Comparison of ENCODE assay signal across 28 cellular contexts in genomic region chr12:132263451-132264065, GRCh38.
"Had no signal": no experiment of that assay in that cellular context is flagged by ENCODE, and none has a peak within 500 bp of the region (broad histone marks: within the 10 kb centered on the region; RNA-seq: fewer than 3 reads in every experiment).

No MANE protein-coding gene starts in this region.

- H3K9me3 ChIP-seq: Peyer's patch had no signal

- ATAC-seq: activated CD8-positive, alpha-beta memory T cell treated with anti-CD3 and anti-CD28 coated beads, Interleukin-2, amount 10 ng/mL, durations not matched to agents 7 days and 5 days; activated T-cell treated with anti-CD3 and anti-CD28 coated beads, Interleukin-2, amount 50 U/mL, for 72 hours; activated T-helper 17 cell treated with anti-CD3 and anti-CD28 coated beads, Interleukin-2, amount 50 U/mL, for 72 hours had no signal

- H3K4me3 ChIP-seq: Peyer's patch had no signal

- H3K27me3 ChIP-seq: brain microvascular endothelial cell, Peyer's patch had no signal

- H3K36me3 Mint-ChIP-seq: activated CD8-positive, alpha-beta memory T cell treated with anti-CD3 and anti-CD28 coated beads, Interleukin-2, amount 10 ng/mL, durations not matched to agents 7 days and 5 days; activated naive CD8-positive, alpha-beta T cell treated with anti-CD3 and anti-CD28 coated beads for 36 hours had no signal

- H3K4me1 ChIP-seq: Peyer's patch had no signal

- H3K27ac Mint-ChIP-seq: activated CD4-positive, alpha-beta memory T cell treated with anti-CD3 and anti-CD28 coated beads, Interleukin-2, amount 10 ng/mL, durations not matched to agents 7 days and 5 days; activated CD8-positive, alpha-beta memory T cell treated with anti-CD3 and anti-CD28 coated beads, Interleukin-2, amount 10 ng/mL, durations not matched to agents 7 days and 5 days; activated naive CD8-positive, alpha-beta T cell treated with anti-CD3 and anti-CD28 coated beads for 36 hours; activated T-cell treated with anti-CD3 and anti-CD28 coated beads, Interleukin-2, amount 50 U/mL, for 72 hours; activated T-helper 17 cell treated with anti-CD3 and anti-CD28 coated beads, Interleukin-2, amount 50 U/mL, for 72 hours had no signal

- H3K4me1 Mint-ChIP-seq: activated CD4-positive, alpha-beta memory T cell treated with anti-CD3 and anti-CD28 coated beads, Interleukin-2, amount 10 ng/mL, durations not matched to agents 7 days and 5 days; activated CD8-positive, alpha-beta memory T cell treated with anti-CD3 and anti-CD28 coated beads, Interleukin-2, amount 10 ng/mL, durations not matched to agents 7 days and 5 days; activated T-helper 17 cell treated with anti-CD3 and anti-CD28 coated beads, Interleukin-2, amount 50 U/mL, for 72 hours had no signal

- H3K36me3 ChIP-seq: brain microvascular endothelial cell, Peyer's patch, WERI-Rb-1 had no signal

- DNase-seq: activated CD4-positive, alpha-beta memory T cell treated with anti-CD3 and anti-CD28 coated beads, Interleukin-2, amount 10 ng/mL, durations not matched to agents 7 days and 5 days; activated CD4-positive, alpha-beta T cell treated with anti-CD3 and anti-CD28 coated beads for 1 hour; activated CD4-positive, alpha-beta T cell treated with anti-CD3 and anti-CD28 coated beads for 48 hours; activated CD4-positive, CD25-positive, alpha-beta regulatory T cell; activated CD8-positive, alpha-beta memory T cell treated with anti-CD3 and anti-CD28 coated beads for 24 hours; activated CD8-positive, alpha-beta memory T cell treated with anti-CD3 and anti-CD28 coated beads, Interleukin-2, amount 10 ng/mL, durations not matched to agents 7 days and 5 days; activated CD8-positive, alpha-beta memory T cell treated with anti-CD3 and anti-CD28 coated beads, Interleukin-2, amount 50 U/mL, for 48 hours; activated effector memory CD4-positive, alpha-beta T cell treated with anti-CD3 and anti-CD28 coated beads, Interleukin-2, amount 50 U/mL, for 16 hours; activated naive CD4-positive, alpha-beta T cell; activated naive CD4-positive, alpha-beta T cell treated with anti-CD3 and anti-CD28 coated beads, Interleukin-2, amount 50 U/mL, for 16 hours; activated naive CD8-positive, alpha-beta T cell treated with anti-CD3 and anti-CD28 coated beads for 36 hours; activated T-cell treated with anti-CD3 and anti-CD28 coated beads, Interleukin-2, amount 50 U/mL, for 1 hour; activated T-cell treated with anti-CD3 and anti-CD28 coated beads, Interleukin-2, amount 50 U/mL, for 72 hours; amniotic stem cell; aorta; brain microvascular endothelial cell; central memory CD4-positive, alpha-beta T cell; NCI-H1105 treated with DMSO at 0.1 percent for 48 hours; NCI-H1436; NCI-H1694; NCI-H1930; NCI-H345; NCI-H524 treated with DMSO at 0.1 percent for 48 hours; Peyer's patch; SW 1271; T1000; WERI-Rb-1 had no signal

- H3K27ac ChIP-seq: brain microvascular endothelial cell, Peyer's patch, WERI-Rb-1 had no signal

- H3K27me3 Mint-ChIP-seq: activated CD4-positive, alpha-beta memory T cell treated with anti-CD3 and anti-CD28 coated beads, Interleukin-2, amount 10 ng/mL, durations not matched to agents 7 days and 5 days; activated CD8-positive, alpha-beta memory T cell treated with anti-CD3 and anti-CD28 coated beads, Interleukin-2, amount 10 ng/mL, durations not matched to agents 7 days and 5 days; activated naive CD8-positive, alpha-beta T cell treated with anti-CD3 and anti-CD28 coated beads for 36 hours had no signal

- H3K9me3 Mint-ChIP-seq: activated CD4-positive, alpha-beta memory T cell treated with anti-CD3 and anti-CD28 coated beads, Interleukin-2, amount 10 ng/mL, durations not matched to agents 7 days and 5 days; activated naive CD8-positive, alpha-beta T cell treated with anti-CD3 and anti-CD28 coated beads for 36 hours; activated T-cell treated with anti-CD3 and anti-CD28 coated beads, Interleukin-2, amount 50 U/mL, for 72 hours; activated T-helper 17 cell treated with anti-CD3 and anti-CD28 coated beads, Interleukin-2, amount 50 U/mL, for 72 hours had no signal

- H3K4me3 Mint-ChIP-seq: activated CD4-positive, alpha-beta memory T cell treated with anti-CD3 and anti-CD28 coated beads, Interleukin-2, amount 10 ng/mL, durations not matched to agents 7 days and 5 days; activated CD8-positive, alpha-beta memory T cell treated with anti-CD3 and anti-CD28 coated beads, Interleukin-2, amount 10 ng/mL, durations not matched to agents 7 days and 5 days; activated naive CD8-positive, alpha-beta T cell treated with anti-CD3 and anti-CD28 coated beads for 36 hours; activated T-cell treated with anti-CD3 and anti-CD28 coated beads, Interleukin-2, amount 50 U/mL, for 72 hours; activated T-helper 17 cell treated with anti-CD3 and anti-CD28 coated beads, Interleukin-2, amount 50 U/mL, for 72 hours had no signal
